Comparison of ENCODE assay signal across 15 cellular contexts in the genomic region with DNA sequence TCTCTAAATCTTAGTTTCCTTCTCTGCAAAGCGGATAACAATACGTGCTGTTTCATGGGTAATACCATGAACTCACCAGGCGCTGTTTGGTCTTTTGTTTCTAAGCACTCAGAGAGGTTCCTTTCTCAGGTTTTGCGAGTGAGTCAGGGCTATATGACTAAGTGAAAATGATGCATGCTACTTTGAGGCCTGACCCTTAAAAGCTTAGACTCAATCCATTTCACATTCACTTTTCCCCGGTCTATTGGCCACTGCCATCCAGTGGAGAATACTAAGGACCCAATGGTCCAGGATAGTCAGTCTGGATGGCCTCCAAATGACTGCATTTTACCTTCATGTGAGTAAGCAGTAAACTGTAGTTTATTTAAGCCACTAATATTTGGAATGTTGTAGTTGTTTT.
A peak's percentile ranks its signal among the peaks of the same experiment; 100 is the strongest.
DNase-seq lines count a peak whose midpoint lies in the region; TF ChIP-seq lines count a peak whose summit lies in the region.
"Had no signal": no experiment of that assay in that cellular context is flagged by ENCODE, and none has a peak within 500 bp of the region (broad histone marks: within the 10 kb centered on the region; RNA-seq: fewer than 3 reads in every experiment).

No MANE protein-coding gene starts in this region.

- CTCF ChIA-PET in BJ (lab: Yijun Ruan, JAX) = no interaction called here

- H3K36me3 ChIP-seq in BJ (ENCODE audit: control insufficient read depth, insufficient read depth, low read length) (no peaks in the 10 kb centered on the region), MG63 (no peaks in the 10 kb centered on the region)
- H3K36me3 ChIP-seq: WERI-Rb-1 had no signal

- H3K9me3 Mint-ChIP-seq in osteocyte (ENCODE audit: unreplicated experiment) = peaks cover 7% of the 10 kb centered on the region

- POLR2A ChIA-PET in BJ (lab: Charles Lee) = no interaction called here

- H3K4me3 ChIP-seq in BJ (ENCODE audit: low read depth, low read length) (no peak overlapping the region), MG63 (no peak overlapping the region), choroid plexus epithelial cell (ENCODE audit: low read depth, low read length) (no peak overlapping the region)
- H3K4me3 ChIP-seq: K562 had no signal

- no peaks in the 10 kb centered on the region for H3K36me3 Mint-ChIP-seq in osteocyte (ENCODE audit: unreplicated experiment)
- H3K36me3 Mint-ChIP-seq: type B pancreatic cell had no signal

- no peaks in the 10 kb centered on the region for H3K27me3 Mint-ChIP-seq in osteocyte (ENCODE audit: unreplicated experiment)
- H3K27me3 Mint-ChIP-seq: CD4-positive, alpha-beta T cell; type B pancreatic cell had no signal

- H3K27ac Mint-ChIP-seq in osteocyte (ENCODE audit: unreplicated experiment) = no peak overlapping the region
- H3K27ac Mint-ChIP-seq: CD4-positive, alpha-beta T cell; type B pancreatic cell had no signal

- no peaks in the 10 kb centered on the region for H3K9me3 ChIP-seq in MG63

- H3K4me3 Mint-ChIP-seq in osteocyte (ENCODE audit: unreplicated experiment) = no peak overlapping the region
- H3K4me3 Mint-ChIP-seq: CD4-positive, alpha-beta T cell; type B pancreatic cell had no signal

- no peaks in the 10 kb centered on the region for H3K27me3 ChIP-seq in BJ (ENCODE audit: control insufficient read depth, insufficient read depth, low read length)
- H3K27me3 ChIP-seq in MG63 = no peaks in the 10 kb centered on the region

- DNase-seq in BJ (ENCODE audit: low read depth) (peak; percentile 16), MG63 (peak; percentile 26), choroid plexus epithelial cell (ENCODE audit: low read depth) (peak; percentile 91), kidney tubule cell (ENCODE audit: low spot score) (peak; percentile 95), middle frontal gyrus (ENCODE audit: extremely low spot score, low spot score) (no peak), osteocyte (ENCODE audit: extremely low spot score, unreplicated experiment) (no peak), MV-4-11 (lab: John Stamatoyannopoulos, UW) (no peak)
- no peak for DNase-seq in activated effector memory CD4-positive, alpha-beta T cell treated with Interleukin-2 at 50 U/mL for 16 hours
- DNase-seq: activated T-cell treated with anti-CD3 and anti-CD28 coated beads, Interleukin-2, amount 50 U/mL, for 1 hour; CD4-positive, alpha-beta T cell; GOT3; NCI-H2227 treated with DMSO at 0.1 percent for 48 hours; WERI-Rb-1 had no signal

- no peak for TF ChIP-seq CTCF in BJ (IDR thresholded peaks at IDR 0.05; ENCODE audit: insufficient read depth, low read depth, low read length)
- TF ChIP-seq CTCF in choroid plexus epithelial cell (conservative IDR thresholded peaks at IDR 0.05; ENCODE audit: low read depth, low read length) = peak; percentile 57
- TF ChIP-seq CTCF in osteocyte (IDR thresholded peaks at IDR 0.05) = no peak

- H3K4me1 Mint-ChIP-seq in osteocyte (ENCODE audit: unreplicated experiment) = peaks cover 12% of the 10 kb centered on the region

Comparison
In these comparisons a context has a peak if more than half of its experiments do, and no peak if none do; other contexts are left out.
1. DNase-seq: peak in BJ (single experiment), MG63 (single experiment), choroid plexus epithelial cell (single experiment) and kidney tubule cell (single experiment); none in activated effector memory CD4-positive, alpha-beta T cell treated with Interleukin-2 at 50 U/mL for 16 hours (single experiment), middle frontal gyrus (single experiment), osteocyte (single experiment) and MV-4-11 (single experiment).